ENCODE assay signal across 1 cellular context in genomic region chr7:123692471-123692877, GRCh38.
TF ChIP-seq lines count a peak whose summit lies in the region.

No MANE protein-coding gene starts in this region.

TF ChIP-seq in H1, 55 proteins besides CTCF, POLR2A, EP300 and RAD21:
- TF ChIP-seq POLR2AphosphoS5 (IDR thresholded peaks at IDR 0.05; ENCODE audit: low read depth, low read length), result no peak
- TF ChIP-seq EGR1 (IDR thresholded peaks at IDR 0.05; ENCODE audit: borderline replicate concordance, low read depth, low read length), result peak; percentile 49; the same call in 1 of the 2 replicates
